11 cellular contexts compared by ENCODE assay signal in the genomic region with DNA sequence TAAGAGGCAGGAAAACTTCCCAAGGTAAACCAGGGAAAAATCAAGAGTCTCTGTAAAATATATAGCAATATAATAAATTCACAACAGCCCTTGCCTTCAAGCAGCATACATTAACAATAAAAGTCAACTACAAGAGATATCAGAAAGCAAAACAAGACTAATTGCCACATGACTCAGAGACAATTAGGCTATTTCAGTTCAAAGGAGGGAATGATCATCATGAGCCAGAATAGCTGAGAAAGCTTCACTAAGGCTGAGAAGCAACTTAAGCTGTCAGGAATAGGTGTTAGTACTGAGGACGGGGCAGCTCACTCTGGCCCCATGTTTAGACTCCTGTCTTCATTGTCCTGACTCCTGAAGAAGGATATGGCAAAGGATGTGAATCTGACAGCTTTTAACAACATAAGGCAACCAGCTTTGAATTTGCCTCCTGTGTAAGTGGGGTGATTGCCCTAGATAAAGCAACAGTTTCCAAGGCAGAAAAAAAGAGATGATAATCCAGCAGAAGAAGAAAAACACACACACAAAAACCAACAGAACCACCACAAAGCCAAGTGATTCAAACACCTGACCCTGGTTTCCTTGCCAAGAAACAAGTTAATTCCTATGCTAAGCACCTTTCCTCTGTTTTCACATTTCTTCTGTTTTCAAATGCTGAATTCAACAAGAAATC.
A peak's percentile ranks its signal among the peaks of the same experiment; 100 is the strongest.
DNase-seq lines count a peak whose midpoint lies in the region; ATAC-seq, FAIRE-seq and TF ChIP-seq lines count a peak whose summit lies in the region.
"Had no signal": no experiment of that assay in that cellular context is flagged by ENCODE, and none has a peak within 500 bp of the region (broad histone marks: within the 10 kb centered on the region; RNA-seq: fewer than 3 reads in every experiment).

No MANE protein-coding gene starts in this region.

- H3K4me1 Mint-ChIP-seq in stimulated activated naive CD8-positive, alpha-beta T cell treated with anti-CD3 and anti-CD28 coated beads, Interleukin-15, amount 100 ng/mL, for 72 hours: peaks cover 53% of the 10 kb centered on the region

- ATAC-seq in stimulated activated naive CD8-positive, alpha-beta T cell treated with anti-CD3 and anti-CD28 coated beads, Interleukin-15, Interleukin-2, amounts not matched to agents 100 U/mL and 50 U/mL, for 24 hours: peak; percentile 15
- no peak for ATAC-seq in stimulated activated naive CD8-positive, alpha-beta T cell treated with anti-CD3 and anti-CD28 coated beads, Interleukin-15, amount 100 ng/mL, for 72 hours
- ATAC-seq in HepG2 (no peak), GM19035 (IDR thresholded peaks at IDR 0.05; ENCODE audit: unreplicated experiment) (no peak)

- H3K9ac ChIP-seq in HepG2 (ENCODE audit: insufficient read depth, low read depth, low read length): no peak overlapping the region
- H3K9ac ChIP-seq: parathyroid adenoma had no signal

- no peak overlapping the region for H3K4me2 ChIP-seq in HepG2 (ENCODE audit: low read depth, low read length)

- no peak for DNase-seq in stimulated activated naive CD8-positive, alpha-beta T cell treated with anti-CD3 and anti-CD28 coated beads, Interleukin-15, Interleukin-2, amounts not matched to agents 100 U/mL and 50 U/mL, for 24 hours
- no peak for DNase-seq in stimulated activated naive CD8-positive, alpha-beta T cell treated with anti-CD3 and anti-CD28 coated beads, Interleukin-15, amount 100 ng/mL, for 72 hours
- DNase-seq in amniotic epithelial cell (ENCODE audit: low read depth): peak; percentile 38
- DNase-seq in HepG2 (ENCODE audit: low spot score): no peak
- DNase-seq in germinal center (ENCODE audit: low spot score): no peak
- DNase-seq in glomerular visceral epithelial cell (ENCODE audit: extremely low spot score): no peak
- DNase-seq in activated CD4-positive, CD25-positive, alpha-beta regulatory T cell (lab: John Stamatoyannopoulos, UW): no peak
- DNase-seq: Calu3, glutamatergic neuron had no signal

- peak overlapping the region; percentile 1 for H3K27ac ChIP-seq in HepG2 (ENCODE audit: extremely low read length, insufficient read depth, low read length)
- H3K27ac ChIP-seq: parathyroid adenoma had no signal

- H3K9me3 Mint-ChIP-seq in stimulated activated naive CD8-positive, alpha-beta T cell treated with anti-CD3 and anti-CD28 coated beads, Interleukin-15, amount 100 ng/mL, for 72 hours: no peaks in the 10 kb centered on the region

- H2AFZ ChIP-seq in HepG2 (ENCODE audit: low read length): no peak overlapping the region
- H2AFZ ChIP-seq: parathyroid adenoma had no signal

- in situ Hi-C loops in HepG2 (cut with HindIII; ENCODE audit: extremely low pct_ligation_motif_present, low pct_unique_long_range_greater_than_20kb): no loop called here

- H3K27me3 ChIP-seq in HepG2 (ENCODE audit: control insufficient read depth in 1 of 2, insufficient read depth in 2 of 2, low read length in 2 of 2): no peaks in the 10 kb centered on the region

- no peaks in the 10 kb centered on the region for H4K20me1 ChIP-seq in HepG2 (ENCODE audit: insufficient read depth, low read length)

- no peak for TF ChIP-seq POLR2A in HepG2 (IDR thresholded peaks at IDR 0.05; ENCODE audit: insufficient read depth in 1 of 2, low read depth in 2 of 2, low read length in 2 of 2)

- H3K4me3 Mint-ChIP-seq in stimulated activated naive CD8-positive, alpha-beta T cell treated with anti-CD3 and anti-CD28 coated beads, Interleukin-15, amount 100 ng/mL, for 72 hours: peak overlapping the region in 1 of 2 donors; percentile 12

- no peaks in the 10 kb centered on the region for H3K27me3 Mint-ChIP-seq in stimulated activated naive CD8-positive, alpha-beta T cell treated with anti-CD3 and anti-CD28 coated beads, Interleukin-15, amount 100 ng/mL, for 72 hours

- 100% methylated on average over 1 of the region's 1 CpG for WGBS in HepG2 (ENCODE audit: low lambda C conversion rate)

- H3K36me3 ChIP-seq in HepG2 (replicated peaks in 1 of 2; ENCODE audit: control insufficient read depth in 1 of 2, insufficient read depth in 2 of 2, low read length in 2 of 2): no peaks in the 10 kb centered on the region

- H3K9me3 ChIP-seq in HepG2 (ENCODE audit: low read length): no peaks in the 10 kb centered on the region

- no peak for TF ChIP-seq CTCF in HepG2 (CRISPR knock-in tag; IDR thresholded peaks at IDR 0.05)

- peaks cover 23% of the 10 kb centered on the region for H3K79me2 ChIP-seq in HepG2 (ENCODE audit: insufficient read depth, low read length)
- H3K79me2 ChIP-seq: parathyroid adenoma had no signal

- H3K4me3 ChIP-seq in HepG2 (replicated peaks in 1 of 3; ENCODE audit: insufficient read depth in 1 of 3, low read depth in 2 of 3, low read length in 3 of 3): no peak overlapping the region

- intact Hi-C loops in HepG2 (cut with micrococcal nuclease; ENCODE audit: unreplicated experiment): no loop called here

- CTCF ChIA-PET in HepG2 (lab: Yijun Ruan, JAX; ENCODE audit: low intra/inter-chr PET ratio, low total read pairs): no interaction called here

- TF ChIP-seq EP300 in HepG2 (IDR thresholded peaks at IDR 0.05; ENCODE audit: low read depth in 2 of 2, low read length in 2 of 2) (no peak), HepG2 (CRISPR knock-in tag; IDR thresholded peaks at IDR 0.05; ENCODE audit: borderline replicate concordance) (no peak)

- no peak for FAIRE-seq in HepG2 (lab: Jason Lieb, UNC)

- no peak for TF ChIP-seq RAD21 in HepG2 (CRISPR knock-in tag; IDR thresholded peaks at IDR 0.05)

- H3K4me1 ChIP-seq in HepG2 (ENCODE audit: insufficient read depth, low read length): peaks cover 12% of the 10 kb centered on the region; the same call in 1 of the 2 replicates
- H3K4me1 ChIP-seq: parathyroid adenoma had no signal

- no TSS peak for BruUV-seq in HepG2 (replicated peaks; lab: Mats Ljungman, UMichigan)

- peak overlapping the region in 1 of 2 donors; percentile 70 for H3K27ac Mint-ChIP-seq in stimulated activated naive CD8-positive, alpha-beta T cell treated with anti-CD3 and anti-CD28 coated beads, Interleukin-15, amount 100 ng/mL, for 72 hours

- POLR2A ChIA-PET in HepG2 (lab: Yijun Ruan, JAX): no interaction called here

TF ChIP-seq in HepG2, 621 proteins besides CTCF, POLR2A, EP300 and RAD21:
- TF ChIP-seq, protein P1, sequence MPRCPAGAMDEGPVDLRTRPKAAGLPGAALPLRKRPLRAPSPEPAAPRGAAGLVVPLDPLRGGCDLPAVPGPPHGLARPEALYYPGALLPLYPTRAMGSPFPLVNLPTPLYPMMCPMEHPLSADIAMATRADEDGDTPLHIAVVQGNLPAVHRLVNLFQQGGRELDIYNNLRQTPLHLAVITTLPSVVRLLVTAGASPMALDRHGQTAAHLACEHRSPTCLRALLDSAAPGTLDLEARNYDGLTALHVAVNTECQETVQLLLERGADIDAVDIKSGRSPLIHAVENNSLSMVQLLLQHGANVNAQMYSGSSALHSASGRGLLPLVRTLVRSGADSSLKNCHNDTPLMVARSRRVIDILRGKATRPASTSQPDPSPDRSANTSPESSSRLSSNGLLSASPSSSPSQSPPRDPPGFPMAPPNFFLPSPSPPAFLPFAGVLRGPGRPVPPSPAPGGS (CRISPR knock-in tag; IDR thresholded peaks at IDR 0.05): no peak
- TF ChIP-seq, protein P2, sequence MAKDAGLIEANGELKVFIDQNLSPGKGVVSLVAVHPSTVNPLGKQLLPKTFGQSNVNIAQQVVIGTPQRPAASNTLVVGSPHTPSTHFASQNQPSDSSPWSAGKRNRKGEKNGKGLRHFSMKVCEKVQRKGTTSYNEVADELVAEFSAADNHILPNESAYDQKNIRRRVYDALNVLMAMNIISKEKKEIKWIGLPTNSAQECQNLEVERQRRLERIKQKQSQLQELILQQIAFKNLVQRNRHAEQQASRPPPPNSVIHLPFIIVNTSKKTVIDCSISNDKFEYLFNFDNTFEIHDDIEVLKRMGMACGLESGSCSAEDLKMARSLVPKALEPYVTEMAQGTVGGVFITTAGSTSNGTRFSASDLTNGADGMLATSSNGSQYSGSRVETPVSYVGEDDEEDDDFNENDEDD (CRISPR knock-in tag; IDR thresholded peaks at IDR 0.05; ENCODE audit: borderline replicate concordance): no peak
- TF ChIP-seq ZMYM3 (CRISPR knock-in tag; IDR thresholded peaks at IDR 0.05) (no peak), MIER3 (CRISPR knock-in tag; IDR thresholded peaks at IDR 0.05; ENCODE audit: borderline replicate concordance) (no peak), POLR2G (IDR thresholded peaks at IDR 0.05; ENCODE audit: low read depth, low read length) (no peak), PAWR (CRISPR knock-in tag; IDR thresholded peaks at IDR 0.05; ENCODE audit: borderline replicate concordance) (no peak), ZBTB21 (CRISPR knock-in tag; IDR thresholded peaks at IDR 0.05) (no peak), ZNF326 (CRISPR knock-in tag; IDR thresholded peaks at IDR 0.05; ENCODE audit: borderline replicate concordance) (no peak), NR3C1 (CRISPR knock-in tag; IDR thresholded peaks at IDR 0.05) (no peak)
- TF ChIP-seq, protein P3, sequence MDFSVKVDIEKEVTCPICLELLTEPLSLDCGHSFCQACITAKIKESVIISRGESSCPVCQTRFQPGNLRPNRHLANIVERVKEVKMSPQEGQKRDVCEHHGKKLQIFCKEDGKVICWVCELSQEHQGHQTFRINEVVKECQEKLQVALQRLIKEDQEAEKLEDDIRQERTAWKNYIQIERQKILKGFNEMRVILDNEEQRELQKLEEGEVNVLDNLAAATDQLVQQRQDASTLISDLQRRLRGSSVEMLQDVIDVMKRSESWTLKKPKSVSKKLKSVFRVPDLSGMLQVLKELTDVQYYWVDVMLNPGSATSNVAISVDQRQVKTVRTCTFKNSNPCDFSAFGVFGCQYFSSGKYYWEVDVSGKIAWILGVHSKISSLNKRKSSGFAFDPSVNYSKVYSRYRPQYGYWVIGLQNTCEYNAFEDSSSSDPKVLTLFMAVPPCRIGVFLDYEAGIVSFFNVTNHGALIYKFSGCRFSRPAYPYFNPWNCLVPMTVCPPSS (IDR thresholded peaks at IDR 0.05): no peak
- TF ChIP-seq, protein P4, sequence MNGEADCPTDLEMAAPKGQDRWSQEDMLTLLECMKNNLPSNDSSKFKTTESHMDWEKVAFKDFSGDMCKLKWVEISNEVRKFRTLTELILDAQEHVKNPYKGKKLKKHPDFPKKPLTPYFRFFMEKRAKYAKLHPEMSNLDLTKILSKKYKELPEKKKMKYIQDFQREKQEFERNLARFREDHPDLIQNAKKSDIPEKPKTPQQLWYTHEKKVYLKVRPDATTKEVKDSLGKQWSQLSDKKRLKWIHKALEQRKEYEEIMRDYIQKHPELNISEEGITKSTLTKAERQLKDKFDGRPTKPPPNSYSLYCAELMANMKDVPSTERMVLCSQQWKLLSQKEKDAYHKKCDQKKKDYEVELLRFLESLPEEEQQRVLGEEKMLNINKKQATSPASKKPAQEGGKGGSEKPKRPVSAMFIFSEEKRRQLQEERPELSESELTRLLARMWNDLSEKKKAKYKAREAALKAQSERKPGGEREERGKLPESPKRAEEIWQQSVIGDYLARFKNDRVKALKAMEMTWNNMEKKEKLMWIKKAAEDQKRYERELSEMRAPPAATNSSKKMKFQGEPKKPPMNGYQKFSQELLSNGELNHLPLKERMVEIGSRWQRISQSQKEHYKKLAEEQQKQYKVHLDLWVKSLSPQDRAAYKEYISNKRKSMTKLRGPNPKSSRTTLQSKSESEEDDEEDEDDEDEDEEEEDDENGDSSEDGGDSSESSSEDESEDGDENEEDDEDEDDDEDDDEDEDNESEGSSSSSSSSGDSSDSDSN (CRISPR knock-in tag; IDR thresholded peaks at IDR 0.05): no peak
